In the genomic region with DNA sequence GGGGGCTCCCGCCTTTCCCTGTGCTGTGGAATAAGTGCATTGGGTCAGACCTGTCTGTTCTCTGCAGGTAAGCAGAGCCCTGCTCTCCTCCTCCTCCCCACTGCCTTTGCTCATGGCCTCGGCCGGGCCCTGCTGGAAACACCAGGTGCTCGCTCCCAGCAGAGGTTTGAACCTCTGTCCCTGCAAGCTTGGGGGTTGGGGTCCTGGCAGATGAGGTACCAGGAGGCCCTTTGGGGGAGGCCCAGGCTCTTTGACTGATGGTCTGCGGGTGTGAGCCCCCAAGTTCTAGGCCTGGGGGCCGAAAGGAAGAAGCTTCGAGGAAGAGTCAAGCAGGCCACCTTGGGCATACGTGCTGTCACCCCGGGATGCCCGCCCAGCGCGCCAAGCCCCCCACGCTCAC, we compare ENCODE assay signal across 23 cellular contexts. TPM values are rescaled to one million over a fixed set of nuclear protein-coding genes. Genes with fewer than 3 reads are reported as not detected.
A peak's percentile ranks its signal among the peaks of the same experiment; 100 is the strongest.
DNase-seq lines count a peak whose midpoint lies in the region; ATAC-seq, FAIRE-seq and TF ChIP-seq lines count a peak whose summit lies in the region.
"Had no signal": no experiment of that assay in that cellular context is flagged by ENCODE, and none has a peak within 500 bp of the region (broad histone marks: within the 10 kb centered on the region; RNA-seq: fewer than 3 reads in every experiment).

No MANE protein-coding gene starts in this region.

- H4K20me1 ChIP-seq in H1 (replicated peaks in 1 of 2; ENCODE audit: control insufficient read depth in 1 of 2, insufficient read depth in 2 of 2, low read length in 2 of 2) = no peaks in the 10 kb centered on the region

- CTCF ChIA-PET in H1 (lab: Charles Lee; ENCODE audit: partially characterized antibody) = interaction anchor here (2.5 to 5.9 kb wide), 2 partner anchors 10 to 15 kb away, joined by 8 to 40 read pairs; no protein-coding TSS in a partner anchor

- H3K4ac ChIP-seq in H1 (replicated peaks; ENCODE audit: insufficient read length, low read depth, low read length) = no peak overlapping the region

- H3K9me3 ChIP-seq in H1 (ENCODE audit: insufficient read depth in 2 of 2, low read depth in 1 of 2, low read length in 1 of 2) (no peaks in the 10 kb centered on the region; a peak in 1 of 4 replicates), lower lobe of right lung (no peaks in the 10 kb centered on the region), subcutaneous abdominal adipose tissue (ENCODE audit: control insufficient read depth in 5 of 5, low read length in 5 of 5) (no peaks in the 10 kb centered on the region)

- H3K27me3 ChIP-seq in H1 (replicated peaks in 1 of 4; ENCODE audit: control insufficient read depth in 3 of 4, extremely low read depth in 1 of 4, insufficient read depth in 3 of 4, low read length in 3 of 4) = peaks cover 0 to 18% (median 5%) of the 10 kb centered on the region in 4 experiments; a peak in 5 of 7 replicates
- peaks cover 42% of the 10 kb centered on the region for H3K27me3 ChIP-seq in lower lobe of right lung (ENCODE audit: low read depth)
- H3K27me3 ChIP-seq in subcutaneous abdominal adipose tissue (ENCODE audit: control insufficient read depth in 5 of 5, insufficient read depth in 4 of 5, low read length in 5 of 5) = peaks cover 0 to 35% (median 10%) of the 10 kb centered on the region in 5 donors

- H3K4me1 ChIP-seq in H1 (replicated peaks in 1 of 4; ENCODE audit: control insufficient read depth in 3 of 4, insufficient read depth in 4 of 4, low read length in 3 of 4) (peaks cover 0 to 18% (median 14%) of the 10 kb centered on the region in 4 experiments; a peak in 6 of 7 replicates), lower lobe of right lung (peaks cover 17% of the 10 kb centered on the region), subcutaneous abdominal adipose tissue (ENCODE audit: control insufficient read depth in 5 of 5, insufficient read depth in 5 of 5, low read length in 5 of 5) (peaks cover 6 to 21% (median 20%) of the 10 kb centered on the region in 5 donors)
- H3K4me1 ChIP-seq: foreskin keratinocyte had no signal

- H2BK20ac ChIP-seq in H1 (ENCODE audit: low read length) = no peak overlapping the region

- no peak overlapping the region for H3K27ac ChIP-seq in H1 (ENCODE audit: low read depth, low read length)
- no peak overlapping the region for H3K27ac ChIP-seq in lower lobe of right lung
- H3K27ac ChIP-seq in subcutaneous abdominal adipose tissue (ENCODE audit: low read depth, low read length) = no peak overlapping the region
- H3K27ac ChIP-seq: 22Rv1; BLaER1 treated with 17β-estradiol and CSF1 and Interleukin-3, amounts not matched to agents 10 nM and 100 nM; foreskin keratinocyte had no signal

- H3K36me3 ChIP-seq in H1 (ENCODE audit: control insufficient read depth in 2 of 4, insufficient read depth in 4 of 4, low read length in 3 of 4) (no peaks in the 10 kb centered on the region), lower lobe of right lung (no peaks in the 10 kb centered on the region), subcutaneous abdominal adipose tissue (ENCODE audit: control insufficient read depth in 5 of 5, insufficient read depth in 5 of 5, low read length in 5 of 5) (no peaks in the 10 kb centered on the region)
- H3K36me3 ChIP-seq: BLaER1 treated with 17β-estradiol and CSF1 and Interleukin-3, amounts not matched to agents 10 nM and 100 nM had no signal

- TF ChIP-seq RAD21 in H1 (IDR thresholded peaks at IDR 0.05 in 1 of 2, conservative IDR thresholded peaks at IDR 0.05 in 1 of 2; ENCODE audit: low read depth in 2 of 2, low read length in 2 of 2) = no peak

- no peak overlapping the region for H3K56ac ChIP-seq in H1 (replicated peaks; ENCODE audit: insufficient read length, low read depth, low read length)

- no peaks in the 10 kb centered on the region for H3K79me1 ChIP-seq in H1 (ENCODE audit: low read depth, low read length)

- no peak for FAIRE-seq in H1 (lab: Jason Lieb, UNC)
- no peak for FAIRE-seq in RCC 7860 (lab: Jason Lieb, UNC)
- FAIRE-seq: astrocyte, GM12878, HepG2, TTC549 had no signal

- peaks cover 14% of the 10 kb centered on the region; the same call in 1 of the 2 replicates for H3K23me2 ChIP-seq in H1 (ENCODE audit: low read depth, low read length)

- H3K18ac ChIP-seq in H1 (ENCODE audit: extremely low read depth, low read length) = peak overlapping the region; percentile 68

- 0 out of 2 replicates have a peak overlapping the region, but pooled peaks have one; percentile 44 for H2BK5ac ChIP-seq in H1 (ENCODE audit: low read depth, low read length)

- POLR2A ChIA-PET in H1 (lab: Charles Lee; ENCODE audit: partially characterized antibody) = interaction anchor here (0.9 to 8.8 kb wide), 11 partner anchors 9 to 152 kb away, joined by 3 to 82 read pairs (median 8); a partner anchor contains a TSS

- H3K27me3 Mint-ChIP-seq in natural killer cell treated with Interleukin-12 subunit alpha and Interleukin-12 subunit beta and Interleukin-15 and Interleukin-18, amount 100 ng/mL, for 72 hours = peaks cover 49 to 73% of the 10 kb centered on the region in 2 donors

- H3K27ac Mint-ChIP-seq in natural killer cell treated with Interleukin-12 subunit alpha and Interleukin-12 subunit beta and Interleukin-15 and Interleukin-18, amount 100 ng/mL, for 72 hours = no peak overlapping the region
- H3K27ac Mint-ChIP-seq: activated CD4-positive, alpha-beta T cell treated with anti-CD3 and anti-CD28 coated beads, Interleukin-2, amount 10 ng/mL, durations not matched to agents 7 days and 5 days; activated naive CD4-positive, alpha-beta T cell treated with anti-CD3 and anti-CD28 coated beads, Interleukin-2, amount 10 ng/mL, durations not matched to agents 7 days and 5 days; immature natural killer cell; naive thymus-derived CD4-positive, alpha-beta T cell; progenitor cell of endocrine pancreas had no signal

- no peak for TF ChIP-seq POLR2A in H1 (IDR thresholded peaks at IDR 0.05; ENCODE audit: control extremely low read depth in 1 of 2, low read depth in 2 of 2, low read length in 2 of 2)

- no peaks in the 10 kb centered on the region for H3K4me1 Mint-ChIP-seq in natural killer cell treated with Interleukin-12 subunit alpha and Interleukin-12 subunit beta and Interleukin-15 and Interleukin-18, amount 100 ng/mL, for 72 hours (ENCODE audit: low read depth in 2 of 2)
- H3K4me1 Mint-ChIP-seq: activated CD4-positive, alpha-beta T cell treated with anti-CD3 and anti-CD28 coated beads, Interleukin-2, amount 10 ng/mL, durations not matched to agents 7 days and 5 days; activated naive CD4-positive, alpha-beta T cell treated with anti-CD3 and anti-CD28 coated beads, Interleukin-2, amount 10 ng/mL, durations not matched to agents 7 days and 5 days; immature natural killer cell had no signal

- no peak overlapping the region for H2AFZ ChIP-seq in H1 (ENCODE audit: low read length)

- H3K9ac ChIP-seq in H1 (replicated peaks in 1 of 4; ENCODE audit: extremely low read depth in 1 of 4, low read depth in 3 of 4, low read length in 3 of 4) (no peak overlapping the region), subcutaneous abdominal adipose tissue (ENCODE audit: low read length in 5 of 5) (peak overlapping the region in 3 of 5 donors; percentile 39 to 72 (median 43))
- H3K9ac ChIP-seq: BLaER1 treated with 17β-estradiol and CSF1 and Interleukin-3, amounts not matched to agents 10 nM and 100 nM had no signal

- no peaks in the 10 kb centered on the region for H3K9me3 Mint-ChIP-seq in natural killer cell treated with Interleukin-12 subunit alpha and Interleukin-12 subunit beta and Interleukin-15 and Interleukin-18, amount 100 ng/mL, for 72 hours
- H3K9me3 Mint-ChIP-seq: activated CD4-positive, alpha-beta T cell treated with anti-CD3 and anti-CD28 coated beads, Interleukin-2, amount 10 ng/mL, durations not matched to agents 7 days and 5 days; activated naive CD4-positive, alpha-beta T cell treated with anti-CD3 and anti-CD28 coated beads, Interleukin-2, amount 10 ng/mL, durations not matched to agents 7 days and 5 days; immature natural killer cell had no signal

- no peak for ATAC-seq in lower lobe of right lung
- ATAC-seq in natural killer cell treated with Interleukin-12 subunit alpha and Interleukin-12 subunit beta and Interleukin-15 and Interleukin-18, amount 100 ng/mL, for 72 hours = no peak
- ATAC-seq: GM12878; HepG2; naive thymus-derived CD4-positive, alpha-beta T cell had no signal

- peak overlapping the region; percentile 36; the same call in 1 of the 2 replicates for H4K8ac ChIP-seq in H1 (ENCODE audit: extremely low read depth, insufficient read depth, low read length)

- peak overlapping the region; percentile 19 for H4K5ac ChIP-seq in H1 (ENCODE audit: insufficient read length, low read depth, low read length)

- H3K4me3 ChIP-seq in H1 (ENCODE audit: extremely low read depth in 1 of 4, insufficient read depth in 2 of 4, low read depth in 3 of 4, low read length in 4 of 4) (peak overlapping the region in 3 of 4 experiments; percentile 48 to 63 (median 55); a peak in 4 of 8 replicates), lower lobe of right lung (peak overlapping the region; percentile 49), subcutaneous abdominal adipose tissue (ENCODE audit: low read depth in 1 of 5, low read length in 5 of 5) (peak overlapping the region in 4 of 5 donors; percentile 54 to 68 (median 62))
- H3K4me3 ChIP-seq: BLaER1 treated with 17β-estradiol and CSF1 and Interleukin-3, amounts not matched to agents 10 nM and 100 nM; GM12878 had no signal

- DNase-seq in activated effector memory CD4-positive, alpha-beta T cell treated with anti-CD3 and anti-CD28 coated beads, Interleukin-2, amount 50 U/mL, for 16 hours = peak; percentile 39
- no peak for DNase-seq in activated effector memory CD4-positive, alpha-beta T cell treated with Interleukin-2 at 50 U/mL for 16 hours
- DNase-seq in H1 (ENCODE audit: low read depth in 1 of 2, low spot score in 2 of 2) (no peak), lower lobe of right lung (no peak), RCC 7860 (ENCODE audit: low spot score) (no peak), HK-2 (ENCODE audit: unreplicated experiment) (no peak)
- DNase-seq in natural killer cell treated with Interleukin-12 subunit alpha and Interleukin-12 subunit beta and Interleukin-15 and Interleukin-18, amount 100 ng/mL, for 72 hours (ENCODE audit: low spot score) = no peak
- DNase-seq: activated CD4-positive, alpha-beta T cell treated with anti-CD3 and anti-CD28 coated beads, Interleukin-2, amount 10 ng/mL, durations not matched to agents 7 days and 5 days; activated naive CD4-positive, alpha-beta T cell treated with anti-CD3 and anti-CD28 coated beads, Interleukin-2, amount 10 ng/mL, durations not matched to agents 7 days and 5 days; foreskin keratinocyte; GDM1; immature natural killer cell; naive thymus-derived CD4-positive, alpha-beta T cell; NCI-H446; NK-92 treated with Interleukin-12 subunit alpha and Interleukin-12 subunit beta, amount 100 ng/mL, for 24 hours had no signal

- H2BK15ac ChIP-seq in H1 (ENCODE audit: low read length) = 0 out of 2 replicates have a peak overlapping the region, but pooled peaks have one; percentile 72

- H3K4me2 ChIP-seq in H1 (ENCODE audit: insufficient read depth in 1 of 2, low read depth in 2 of 2, low read length in 2 of 2) = peak overlapping the region; percentile 72 to 96

- no peak overlapping the region; the same call in 1 of the 2 replicates for H2AK5ac ChIP-seq in H1 (ENCODE audit: low read depth, low read length)

- intact Hi-C loops in lower lobe of right lung (cut with DNase I) = no loop called here

- no peak overlapping the region for H4K91ac ChIP-seq in H1 (replicated peaks; ENCODE audit: insufficient read length, low read length)

- H3K79me2 ChIP-seq in H1 (ENCODE audit: control insufficient read depth in 1 of 2, insufficient read depth in 2 of 2, low read length in 2 of 2) = no peaks in the 10 kb centered on the region

- no peak overlapping the region for H3K14ac ChIP-seq in H1 (ENCODE audit: insufficient read length)

- 35% methylated on average over 13 of the region's 13 CpGs; no CpG with 5 or more reads in 1 of the 2 experiments for WGBS in H1 (ENCODE audit: extremely low coverage in 1 of 2, insufficient coverage in 1 of 2, insufficient read length in 1 of 2, insufficient replicate concordance in 2 of 2, low coverage in 1 of 2, low lambda C conversion rate in 2 of 2, missing lambda C conversion rate in 1 of 2), 2 experiments

- H2BK120ac ChIP-seq in H1 (replicated peaks; ENCODE audit: low read depth, low read length) = no peak overlapping the region

- H3K4me3 Mint-ChIP-seq in natural killer cell treated with Interleukin-12 subunit alpha and Interleukin-12 subunit beta and Interleukin-15 and Interleukin-18, amount 100 ng/mL, for 72 hours = no peak overlapping the region
- H3K4me3 Mint-ChIP-seq: activated CD4-positive, alpha-beta T cell treated with anti-CD3 and anti-CD28 coated beads, Interleukin-2, amount 10 ng/mL, durations not matched to agents 7 days and 5 days; activated naive CD4-positive, alpha-beta T cell treated with anti-CD3 and anti-CD28 coated beads, Interleukin-2, amount 10 ng/mL, durations not matched to agents 7 days and 5 days; immature natural killer cell had no signal

- H3K23ac ChIP-seq in H1 (ENCODE audit: insufficient read length) = no peak overlapping the region

- TF ChIP-seq EP300 in H1 (IDR thresholded peaks at IDR 0.05; ENCODE audit: borderline replicate concordance in 1 of 2, low read depth in 2 of 2, low read length in 2 of 2) = no peak

- no peaks in the 10 kb centered on the region for H3K36me3 Mint-ChIP-seq in natural killer cell treated with Interleukin-12 subunit alpha and Interleukin-12 subunit beta and Interleukin-15 and Interleukin-18, amount 100 ng/mL, for 72 hours
- H3K36me3 Mint-ChIP-seq: activated naive CD4-positive, alpha-beta T cell treated with anti-CD3 and anti-CD28 coated beads, Interleukin-2, amount 10 ng/mL, durations not matched to agents 7 days and 5 days; immature natural killer cell had no signal

- 0 out of 2 replicates have a peak overlapping the region, but pooled peaks have one; percentile 30 for H2BK12ac ChIP-seq in H1 (ENCODE audit: low read depth, low read length)

- TF ChIP-seq CTCF in H1 (IDR thresholded peaks at IDR 0.05; ENCODE audit: control extremely low read depth in 1 of 3, insufficient read depth in 1 of 3, low read depth in 1 of 3, low read length in 3 of 3) (no peak), lower lobe of right lung (IDR thresholded peaks at IDR 0.05) (no peak)

RNA-seq across cellular contexts. Expression of a gene that starts 22.1 kb away (rescaled TPM):
- 32.3 and 33.8 TPM in 2 replicates for total RNA-seq in H1 (2021; fragmentation: NEBNext Ultra II Directional; extraction: Animal tissue kit (Norgen Biotek cat#: 25700))
- 9.1 and 15.2 TPM in 2 replicates for polyA plus RNA-seq in H1 (2011; rRNA removed)
- 9.4 TPM for polyA plus RNA-seq in H1 (2011; cell fraction: cytosol; rRNA removed)
- polyA plus RNA-seq in H1 (2011; cell fraction: nucleus; rRNA removed) = 34.9 TPM
- 14.3 to 23.9 TPM (median 20.7 TPM) in 4 replicates for polyA plus RNA-seq in H1 (2012, experiment 1 of 2)
- 13.0 TPM for polyA plus RNA-seq in H1 (2012, experiment 2 of 2)
- 17.1 TPM for polyA plus RNA-seq in H1 (2013, experiment 1 of 2)
- polyA plus RNA-seq in H1 (2013, experiment 2 of 2) = 16.2 TPM
- 4.7 and 5.7 TPM in 2 replicates for polyA minus RNA-seq in H1 (2011; rRNA and poly(A)+ RNA removed)
- polyA minus RNA-seq in H1 (2011; cell fraction: cytosol; rRNA and poly(A)+ RNA removed) = 11.5 TPM
- polyA minus RNA-seq in H1 (2011; cell fraction: nucleus; rRNA and poly(A)+ RNA removed) = 11.6 TPM
- total RNA-seq in lower lobe of right lung = 24.7 TPM
- 1 to 10 TPM; 3.4 to 3.8 TPM for total RNA-seq in natural killer cell treated with Interleukin-12 subunit alpha and Interleukin-12 subunit beta and Interleukin-15 and Interleukin-18, amount 100 ng/mL, for 72 hours
- polyA plus RNA-seq: immature natural killer cell had no signal

RNA-seq across cellular contexts. Expression of a gene that starts 42.1 kb away (rescaled TPM):
- total RNA-seq in H1 (2021; fragmentation: NEBNext Ultra II Directional; extraction: Animal tissue kit (Norgen Biotek cat#: 25700)) = 2.8 and 2.9 TPM in 2 replicates
- 3.1 and 3.7 TPM in 2 replicates for polyA plus RNA-seq in H1 (2011; rRNA removed)
- polyA plus RNA-seq in H1 (2011; cell fraction: cytosol; rRNA removed) = 2.5 TPM
- polyA plus RNA-seq in H1 (2011; cell fraction: nucleus; rRNA removed) = 4.0 TPM
- polyA plus RNA-seq in H1 (2012, experiment 1 of 2) = 1.5 to 3.3 TPM (median 2.9 TPM) in 4 replicates
- 2.3 TPM for polyA plus RNA-seq in H1 (2012, experiment 2 of 2)
- polyA plus RNA-seq in H1 (2013, experiment 1 of 2) = 1.2 TPM
- 1.2 TPM for polyA plus RNA-seq in H1 (2013, experiment 2 of 2)
- 3.4 and 4.0 TPM in 2 replicates for polyA minus RNA-seq in H1 (2011; rRNA and poly(A)+ RNA removed)
- polyA minus RNA-seq in H1 (2011; cell fraction: cytosol; rRNA and poly(A)+ RNA removed) = 2.7 TPM
- 7.3 TPM for polyA minus RNA-seq in H1 (2011; cell fraction: nucleus; rRNA and poly(A)+ RNA removed)
- total RNA-seq in lower lobe of right lung = 13.1 TPM
- 1 to 10 TPM; 1.3 to 3.0 TPM for total RNA-seq in natural killer cell treated with Interleukin-12 subunit alpha and Interleukin-12 subunit beta and Interleukin-15 and Interleukin-18, amount 100 ng/mL, for 72 hours

RNA-seq across cellular contexts. Expression of a gene that starts 47.5 kb away (rescaled TPM):
- total RNA-seq in H1 (2021; fragmentation: NEBNext Ultra II Directional; extraction: Animal tissue kit (Norgen Biotek cat#: 25700)) = 62.1 and 71.5 TPM in 2 replicates
- 68.1 and 89.8 TPM in 2 replicates for polyA plus RNA-seq in H1 (2011; rRNA removed)
- polyA plus RNA-seq in H1 (2011; cell fraction: cytosol; rRNA removed) = 86.7 TPM
- 135 TPM for polyA plus RNA-seq in H1 (2011; cell fraction: nucleus; rRNA removed)
- polyA plus RNA-seq in H1 (2012, experiment 1 of 2) = 53.7 to 73.1 TPM (median 68.0 TPM) in 4 replicates
- 53.5 TPM for polyA plus RNA-seq in H1 (2012, experiment 2 of 2)
- polyA plus RNA-seq in H1 (2013, experiment 1 of 2) = 44.6 TPM
- polyA plus RNA-seq in H1 (2013, experiment 2 of 2) = 45.6 TPM
- 43.3 and 54.9 TPM in 2 replicates for polyA minus RNA-seq in H1 (2011; rRNA and poly(A)+ RNA removed)
- 46.9 TPM for polyA minus RNA-seq in H1 (2011; cell fraction: cytosol; rRNA and poly(A)+ RNA removed)
- 28.2 TPM for polyA minus RNA-seq in H1 (2011; cell fraction: nucleus; rRNA and poly(A)+ RNA removed)
- total RNA-seq in lower lobe of right lung = 154 TPM
- total RNA-seq in natural killer cell treated with Interleukin-12 subunit alpha and Interleukin-12 subunit beta and Interleukin-15 and Interleukin-18, amount 100 ng/mL, for 72 hours = 100 to 1,000 TPM; 128 to 229 TPM

Comparison
In these comparisons a context has a peak if more than half of its experiments do, and no peak if none do; other contexts are left out.
1. H3K9ac ChIP-seq: peak in subcutaneous abdominal adipose tissue (3 of 5); none in H1 (0 of 4).
2. Peak in every context shown above with its lines, with median percentiles within 50 percentile points of each other: H3K4me3 ChIP-seq.